Comparison of ENCODE assay signal across 21 cellular contexts in the genomic region with DNA sequence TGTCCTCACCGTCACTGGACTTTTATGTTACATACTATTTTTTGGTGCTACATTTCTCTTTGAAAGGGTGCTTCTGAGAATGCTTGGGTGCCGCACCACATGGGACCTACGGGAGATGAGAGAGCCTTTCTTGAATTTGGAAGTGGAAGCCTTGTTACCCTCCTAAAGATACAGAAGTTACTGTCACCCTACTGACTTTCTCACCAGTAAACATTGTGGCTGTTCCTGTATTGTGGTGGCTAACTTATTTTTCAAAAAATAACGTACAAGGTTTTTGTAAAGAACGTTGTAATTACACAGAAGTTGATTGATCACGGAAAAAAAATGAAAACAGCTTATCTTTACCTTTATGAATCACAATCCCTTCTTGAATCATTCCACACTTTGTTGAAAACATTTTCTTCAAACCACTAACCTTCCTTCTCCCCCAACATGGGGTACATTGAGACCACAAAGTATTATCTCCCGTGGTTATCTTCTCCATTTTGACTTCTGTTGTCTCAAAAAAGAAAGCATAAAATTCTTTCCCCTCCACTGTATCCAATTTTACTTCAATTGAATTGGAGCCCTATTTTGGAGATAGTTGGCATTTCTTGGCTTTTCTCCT. TPM values are rescaled to one million over a fixed set of nuclear protein-coding genes. Genes with fewer than 3 reads are reported as not detected.
"Had no signal": no experiment of that assay in that cellular context is flagged by ENCODE, and none has a peak within 500 bp of the region (broad histone marks: within the 10 kb centered on the region; RNA-seq: fewer than 3 reads in every experiment).

No MANE protein-coding gene starts in this region.

- H3K27ac Mint-ChIP-seq: activated CD4-positive, alpha-beta memory T cell treated with anti-CD3 and anti-CD28 coated beads, Interleukin-2, amount 10 ng/mL, durations not matched to agents 7 days and 5 days; T-cell had no signal

- H3K36me3 Mint-ChIP-seq: T-cell had no signal

- H3K4me1 ChIP-seq: adrenal gland, gastrocnemius medialis, stomach, upper lobe of right lung had no signal

- DNase-seq: activated CD4-positive, alpha-beta memory T cell treated with anti-CD3 and anti-CD28 coated beads, Interleukin-2, amount 10 ng/mL, durations not matched to agents 7 days and 5 days; activated CD4-positive, CD25-positive, alpha-beta regulatory T cell; activated CD8-positive, alpha-beta memory T cell treated with anti-CD3 and anti-CD28 coated beads, Interleukin-2, amount 50 U/mL, for 48 hours; activated effector memory CD4-positive, alpha-beta T cell treated with Interleukin-2 at 50 U/mL for 16 hours; adrenal gland; effector CD8-positive, alpha-beta T cell; gastrocnemius medialis; head of caudate nucleus; left ventricle myocardium superior; retina; SIG-M5; stomach; T-cell; T1000; upper lobe of right lung had no signal

- ATAC-seq: esophagus mucosa, gastrocnemius medialis, left ventricle myocardium superior, SK-N-SH treated with all-trans-retinoic acid at 6 μM for 48 hours, T-cell, upper lobe of right lung had no signal

- H3K27me3 ChIP-seq: adrenal gland, gastrocnemius medialis, stomach, upper lobe of right lung had no signal

- H3K27ac ChIP-seq: adrenal gland, gastrocnemius medialis, stomach, upper lobe of right lung had no signal

- H3K36me3 ChIP-seq: adrenal gland, gastrocnemius medialis, stomach, upper lobe of right lung had no signal

- H3K4me3 ChIP-seq: adrenal gland, gastrocnemius medialis, stomach, upper lobe of right lung had no signal

- H3K4me1 Mint-ChIP-seq: neural crest cell had no signal

- H3K4me3 Mint-ChIP-seq: activated CD4-positive, alpha-beta memory T cell treated with anti-CD3 and anti-CD28 coated beads, Interleukin-2, amount 10 ng/mL, durations not matched to agents 7 days and 5 days; neural crest cell; T-cell had no signal

- H3K9me3 ChIP-seq: adrenal gland, gastrocnemius medialis, upper lobe of right lung had no signal

RNA-seq across cellular contexts. Expression of a gene that starts 55.5 kb away (rescaled TPM):
- total RNA-seq: cerebellum, gastrocnemius medialis, left ventricle myocardium superior, neural crest cell, omental fat pad, T-cell, temporal lobe had no signal
